In genomic region chr1:56189946-56190920, GRCh38 we compare ENCODE assay signal across 1 cellular context.
A peak's percentile ranks its signal among the peaks of the same experiment; 100 is the strongest.
TF ChIP-seq lines count a peak whose summit lies in the region.

No MANE protein-coding gene starts in this region.

TF ChIP-seq in HepG2, 621 proteins besides CTCF, POLR2A, EP300 and RAD21 (continued from another document and continues in another):
- TF ChIP-seq, protein P1, sequence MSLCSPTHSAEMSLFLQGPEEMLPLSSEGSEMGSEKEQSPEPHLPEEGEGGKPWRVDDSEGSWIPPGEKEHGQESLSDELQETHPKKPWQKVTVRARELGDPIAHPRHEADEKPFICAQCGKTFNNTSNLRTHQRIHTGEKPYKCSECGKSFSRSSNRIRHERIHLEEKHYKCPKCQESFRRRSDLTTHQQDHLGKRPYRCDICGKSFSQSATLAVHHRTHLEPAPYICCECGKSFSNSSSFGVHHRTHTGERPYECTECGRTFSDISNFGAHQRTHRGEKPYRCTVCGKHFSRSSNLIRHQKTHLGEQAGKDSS (CRISPR knock-in tag; IDR thresholded peaks at IDR 0.05; ENCODE audit: borderline replicate concordance, low read depth): 0 out of 2 replicates have a peak, but pooled peaks have one; percentile 84
- TF ChIP-seq, protein P2, sequence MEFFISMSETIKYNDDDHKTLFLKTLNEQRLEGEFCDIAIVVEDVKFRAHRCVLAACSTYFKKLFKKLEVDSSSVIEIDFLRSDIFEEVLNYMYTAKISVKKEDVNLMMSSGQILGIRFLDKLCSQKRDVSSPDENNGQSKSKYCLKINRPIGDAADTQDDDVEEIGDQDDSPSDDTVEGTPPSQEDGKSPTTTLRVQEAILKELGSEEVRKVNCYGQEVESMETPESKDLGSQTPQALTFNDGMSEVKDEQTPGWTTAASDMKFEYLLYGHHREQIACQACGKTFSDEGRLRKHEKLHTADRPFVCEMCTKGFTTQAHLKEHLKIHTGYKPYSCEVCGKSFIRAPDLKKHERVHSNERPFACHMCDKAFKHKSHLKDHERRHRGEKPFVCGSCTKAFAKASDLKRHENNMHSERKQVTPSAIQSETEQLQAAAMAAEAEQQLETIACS (CRISPR knock-in tag; IDR thresholded peaks at IDR 0.05): no peak
- TF ChIP-seq FOXA3 (CRISPR knock-in tag; IDR thresholded peaks at IDR 0.05) (peak; percentile 95), SMARCE1 (IDR thresholded peaks at IDR 0.05; ENCODE audit: borderline replicate concordance) (0 out of 2 replicates have a peak, but pooled peaks have one; percentile 21), SP140L (CRISPR knock-in tag; IDR thresholded peaks at IDR 0.05; ENCODE audit: borderline replicate concordance) (no peak), ZNF350 (CRISPR knock-in tag; IDR thresholded peaks at IDR 0.05; ENCODE audit: borderline replicate concordance, low read depth) (no peak), FOXM1 (CRISPR knock-in tag; IDR thresholded peaks at IDR 0.05) (no peak), U2AF2 (IDR thresholded peaks at IDR 0.05; ENCODE audit: low read depth, low read length) (no peak), STAG1 (CRISPR knock-in tag; IDR thresholded peaks at IDR 0.05) (peak; percentile 72), ZNF160 (CRISPR knock-in tag; IDR thresholded peaks at IDR 0.05) (no peak; the same call in 1 of the 2 replicates), ZMAT3 (CRISPR knock-in tag; conservative IDR thresholded peaks at IDR 0.05) (no peak), HOXA5 (CRISPR knock-in tag; IDR thresholded peaks at IDR 0.05) (0 out of 2 replicates have a peak, but pooled peaks have one; percentile 39), ZNF75D (CRISPR knock-in tag; IDR thresholded peaks at IDR 0.05; ENCODE audit: borderline replicate concordance) (no peak), ZNF407 (CRISPR knock-in tag; IDR thresholded peaks at IDR 0.05; ENCODE audit: not compliant biosample characterization) (no peak), ERF (CRISPR knock-in tag; IDR thresholded peaks at IDR 0.05) (peak; percentile 70; the same call in 1 of the 2 replicates), ZNF644 (CRISPR knock-in tag; IDR thresholded peaks at IDR 0.05; ENCODE audit: low read depth) (peak; percentile 91), HOXA7 (CRISPR knock-in tag; IDR thresholded peaks at IDR 0.05) (no peak), DNMT1 (CRISPR knock-in tag; IDR thresholded peaks at IDR 0.05) (no peak), NR3C1 (CRISPR knock-in tag; IDR thresholded peaks at IDR 0.05) (no peak), THAP11 (CRISPR knock-in tag; IDR thresholded peaks at IDR 0.05) (peak; percentile 78), NONO (IDR thresholded peaks at IDR 0.05) (no peak), NONO (CRISPR knock-in tag; conservative IDR thresholded peaks at IDR 0.05) (peak; percentile 69), CERS6 (CRISPR knock-in tag; IDR thresholded peaks at IDR 0.05) (no peak), EED (CRISPR knock-in tag; IDR thresholded peaks at IDR 0.05) (no peak), XRCC5 (optimal IDR thresholded peaks at IDR 0.05; ENCODE audit: low read length) (peak; percentile 27), ZFP62 (CRISPR knock-in tag; IDR thresholded peaks at IDR 0.05) (no peak), DDIT3 (CRISPR knock-in tag; IDR thresholded peaks at IDR 0.05) (no peak), TEAD2 (CRISPR knock-in tag; IDR thresholded peaks at IDR 0.05) (no peak), ZBTB33 (CRISPR knock-in tag; IDR thresholded peaks at IDR 0.05) (peak; percentile 68; the same call in 1 of the 2 replicates)
- TF ChIP-seq, protein P3, sequence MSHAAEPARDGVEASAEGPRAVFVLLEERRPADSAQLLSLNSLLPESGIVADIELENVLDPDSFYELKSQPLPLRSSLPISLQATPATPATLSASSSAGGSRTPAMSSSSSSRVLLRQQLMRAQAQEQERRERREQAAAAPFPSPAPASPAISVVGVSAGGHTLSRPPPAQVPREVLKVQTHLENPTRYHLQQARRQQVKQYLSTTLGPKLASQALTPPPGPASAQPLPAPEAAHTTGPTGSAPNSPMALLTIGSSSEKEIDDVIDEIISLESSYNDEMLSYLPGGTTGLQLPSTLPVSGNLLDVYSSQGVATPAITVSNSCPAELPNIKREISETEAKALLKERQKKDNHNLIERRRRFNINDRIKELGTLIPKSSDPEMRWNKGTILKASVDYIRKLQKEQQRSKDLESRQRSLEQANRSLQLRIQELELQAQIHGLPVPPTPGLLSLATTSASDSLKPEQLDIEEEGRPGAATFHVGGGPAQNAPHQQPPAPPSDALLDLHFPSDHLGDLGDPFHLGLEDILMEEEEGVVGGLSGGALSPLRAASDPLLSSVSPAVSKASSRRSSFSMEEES (CRISPR knock-in tag; IDR thresholded peaks at IDR 0.05): peak; percentile 62
- TF ChIP-seq, protein P4, sequence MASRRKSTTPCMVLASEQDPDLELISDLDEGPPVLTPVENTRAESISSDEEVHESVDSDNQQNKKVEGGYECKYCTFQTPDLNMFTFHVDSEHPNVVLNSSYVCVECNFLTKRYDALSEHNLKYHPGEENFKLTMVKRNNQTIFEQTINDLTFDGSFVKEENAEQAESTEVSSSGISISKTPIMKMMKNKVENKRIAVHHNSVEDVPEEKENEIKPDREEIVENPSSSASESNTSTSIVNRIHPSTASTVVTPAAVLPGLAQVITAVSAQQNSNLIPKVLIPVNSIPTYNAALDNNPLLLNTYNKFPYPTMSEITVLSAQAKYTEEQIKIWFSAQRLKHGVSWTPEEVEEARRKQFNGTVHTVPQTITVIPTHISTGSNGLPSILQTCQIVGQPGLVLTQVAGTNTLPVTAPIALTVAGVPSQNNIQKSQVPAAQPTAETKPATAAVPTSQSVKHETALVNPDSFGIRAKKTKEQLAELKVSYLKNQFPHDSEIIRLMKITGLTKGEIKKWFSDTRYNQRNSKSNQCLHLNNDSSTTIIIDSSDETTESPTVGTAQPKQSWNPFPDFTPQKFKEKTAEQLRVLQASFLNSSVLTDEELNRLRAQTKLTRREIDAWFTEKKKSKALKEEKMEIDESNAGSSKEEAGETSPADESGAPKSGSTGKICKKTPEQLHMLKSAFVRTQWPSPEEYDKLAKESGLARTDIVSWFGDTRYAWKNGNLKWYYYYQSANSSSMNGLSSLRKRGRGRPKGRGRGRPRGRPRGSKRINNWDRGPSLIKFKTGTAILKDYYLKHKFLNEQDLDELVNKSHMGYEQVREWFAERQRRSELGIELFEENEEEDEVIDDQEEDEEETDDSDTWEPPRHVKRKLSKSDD (CRISPR knock-in tag; IDR thresholded peaks at IDR 0.05; ENCODE audit: low read depth): no peak
- TF ChIP-seq, protein P5, sequence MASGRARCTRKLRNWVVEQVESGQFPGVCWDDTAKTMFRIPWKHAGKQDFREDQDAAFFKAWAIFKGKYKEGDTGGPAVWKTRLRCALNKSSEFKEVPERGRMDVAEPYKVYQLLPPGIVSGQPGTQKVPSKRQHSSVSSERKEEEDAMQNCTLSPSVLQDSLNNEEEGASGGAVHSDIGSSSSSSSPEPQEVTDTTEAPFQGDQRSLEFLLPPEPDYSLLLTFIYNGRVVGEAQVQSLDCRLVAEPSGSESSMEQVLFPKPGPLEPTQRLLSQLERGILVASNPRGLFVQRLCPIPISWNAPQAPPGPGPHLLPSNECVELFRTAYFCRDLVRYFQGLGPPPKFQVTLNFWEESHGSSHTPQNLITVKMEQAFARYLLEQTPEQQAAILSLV (CRISPR knock-in tag; IDR thresholded peaks at IDR 0.05; ENCODE audit: borderline replicate concordance): no peak
- TF ChIP-seq, protein P6, sequence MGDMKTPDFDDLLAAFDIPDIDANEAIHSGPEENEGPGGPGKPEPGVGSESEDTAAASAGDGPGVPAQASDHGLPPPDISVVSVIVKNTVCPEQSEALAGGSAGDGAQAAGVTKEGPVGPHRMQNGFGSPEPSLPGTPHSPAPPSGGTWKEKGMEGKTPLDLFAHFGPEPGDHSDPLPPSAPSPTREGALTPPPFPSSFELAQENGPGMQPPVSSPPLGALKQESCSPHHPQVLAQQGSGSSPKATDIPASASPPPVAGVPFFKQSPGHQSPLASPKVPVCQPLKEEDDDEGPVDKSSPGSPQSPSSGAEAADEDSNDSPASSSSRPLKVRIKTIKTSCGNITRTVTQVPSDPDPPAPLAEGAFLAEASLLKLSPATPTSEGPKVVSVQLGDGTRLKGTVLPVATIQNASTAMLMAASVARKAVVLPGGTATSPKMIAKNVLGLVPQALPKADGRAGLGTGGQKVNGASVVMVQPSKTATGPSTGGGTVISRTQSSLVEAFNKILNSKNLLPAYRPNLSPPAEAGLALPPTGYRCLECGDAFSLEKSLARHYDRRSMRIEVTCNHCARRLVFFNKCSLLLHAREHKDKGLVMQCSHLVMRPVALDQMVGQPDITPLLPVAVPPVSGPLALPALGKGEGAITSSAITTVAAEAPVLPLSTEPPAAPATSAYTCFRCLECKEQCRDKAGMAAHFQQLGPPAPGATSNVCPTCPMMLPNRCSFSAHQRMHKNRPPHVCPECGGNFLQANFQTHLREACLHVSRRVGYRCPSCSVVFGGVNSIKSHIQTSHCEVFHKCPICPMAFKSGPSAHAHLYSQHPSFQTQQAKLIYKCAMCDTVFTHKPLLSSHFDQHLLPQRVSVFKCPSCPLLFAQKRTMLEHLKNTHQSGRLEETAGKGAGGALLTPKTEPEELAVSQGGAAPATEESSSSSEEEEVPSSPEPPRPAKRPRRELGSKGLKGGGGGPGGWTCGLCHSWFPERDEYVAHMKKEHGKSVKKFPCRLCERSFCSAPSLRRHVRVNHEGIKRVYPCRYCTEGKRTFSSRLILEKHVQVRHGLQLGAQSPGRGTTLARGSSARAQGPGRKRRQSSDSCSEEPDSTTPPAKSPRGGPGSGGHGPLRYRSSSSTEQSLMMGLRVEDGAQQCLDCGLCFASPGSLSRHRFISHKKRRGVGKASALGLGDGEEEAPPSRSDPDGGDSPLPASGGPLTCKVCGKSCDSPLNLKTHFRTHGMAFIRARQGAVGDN (CRISPR knock-in tag; IDR thresholded peaks at IDR 0.05): no peak
